Comparison of ENCODE assay signal across 4 cellular contexts in genomic region chr4:2579910-2580309, GRCh38.
TF ChIP-seq lines count a peak whose summit lies in the region.

No MANE protein-coding gene starts in this region.

TF ChIP-seq in SK-N-SH treated with all-trans-retinoic acid at 6 μM for 48 hours, 23 proteins besides CTCF, POLR2A, EP300 and RAD21:
- TF ChIP-seq ZNF8 (CRISPR knock-in tag; IDR thresholded peaks at IDR 0.05) = peak; percentile 41; the same call in 1 of the 2 replicates
- no peak for TF ChIP-seq RARB (CRISPR knock-in tag; IDR thresholded peaks at IDR 0.05)

TF ChIP-seq in SK-N-SH, 30 proteins besides CTCF, POLR2A, EP300 and RAD21 (continues in another document):
- TF ChIP-seq USF1 (IDR thresholded peaks at IDR 0.05; ENCODE audit: borderline replicate concordance, low read depth) = no peak
- no peak for TF ChIP-seq FOXM1 (IDR thresholded peaks at IDR 0.05; ENCODE audit: low read depth)
- TF ChIP-seq RXRA (IDR thresholded peaks at IDR 0.05; ENCODE audit: borderline replicate concordance, low read depth) = no peak
- TF ChIP-seq MEF2A (IDR thresholded peaks at IDR 0.05; ENCODE audit: borderline replicate concordance, low read depth) = no peak
- TF ChIP-seq PBX3 (IDR thresholded peaks at IDR 0.05) = no peak
- TF ChIP-seq IRF3 (IDR thresholded peaks at IDR 0.05; ENCODE audit: low read depth, low read length) = no peak
- no peak for TF ChIP-seq SIN3A (IDR thresholded peaks at IDR 0.05; ENCODE audit: borderline replicate concordance, low read depth, low read length)
- TF ChIP-seq ELF1 (IDR thresholded peaks at IDR 0.05) = no peak
- TF ChIP-seq RFX5 (IDR thresholded peaks at IDR 0.05; ENCODE audit: low read length) = no peak
- TF ChIP-seq MAX (IDR thresholded peaks at IDR 0.05; ENCODE audit: low read depth) = no peak
- no peak for TF ChIP-seq REST (IDR thresholded peaks at IDR 0.05; ENCODE audit: low read depth, low read length)

TF ChIP-seq in HEK293, 187 proteins besides CTCF, POLR2A, EP300 and RAD21:
- TF ChIP-seq ZNF280D (tag by site-specific recombination; IDR thresholded peaks at IDR 0.05) = no peak
- TF ChIP-seq ZNF146 (tag by site-specific recombination; IDR thresholded peaks at IDR 0.05) = peak; percentile 86

TF ChIP-seq in K562, 482 proteins besides CTCF, POLR2A, EP300 and RAD21:
- TF ChIP-seq HDAC6 (IDR thresholded peaks at IDR 0.05; ENCODE audit: low read depth, low read length) (no peak), STAT6 (CRISPR knock-in tag; IDR thresholded peaks at IDR 0.05) (no peak), RREB1 (CRISPR knock-in tag; IDR thresholded peaks at IDR 0.05) (no peak), BCOR (IDR thresholded peaks at IDR 0.05) (0 out of 2 replicates have a peak, but pooled peaks have one; percentile 17), RBM25 (IDR thresholded peaks at IDR 0.05; ENCODE audit: low read depth, low read length, severe bottlenecking) (peak; percentile 21), ZNF146 (CRISPR knock-in tag; IDR thresholded peaks at IDR 0.05; ENCODE audit: unreplicated experiment) (peak; percentile 88), XRCC5 (IDR thresholded peaks at IDR 0.05; ENCODE audit: low read depth, low read length) (no peak), UBTF (IDR thresholded peaks at IDR 0.05; ENCODE audit: borderline replicate concordance in 1 of 2, low read depth in 2 of 2, low read length in 2 of 2) (no peak), ZNF589 (CRISPR knock-in tag; IDR thresholded peaks at IDR 0.05; ENCODE audit: low read depth) (no peak), ZNF561 (CRISPR knock-in tag; conservative IDR thresholded peaks at IDR 0.05) (no peak), ZNF280A (IDR thresholded peaks at IDR 0.05; ENCODE audit: low read depth, partially characterized antibody) (no peak), ZNF347 (CRISPR knock-in tag; IDR thresholded peaks at IDR 0.05; ENCODE audit: low read depth) (no peak), FOXJ2 (tag; IDR thresholded peaks at IDR 0.05) (no peak), KAT8 (IDR thresholded peaks at IDR 0.05; ENCODE audit: low read depth) (no peak), SREBF1 (IDR thresholded peaks at IDR 0.05; ENCODE audit: borderline replicate concordance, low read depth, low read length) (no peak), TCF7L2 (IDR thresholded peaks at IDR 0.05; ENCODE audit: low read depth, low read length) (no peak), BRF2 (IDR thresholded peaks at IDR 0.05; ENCODE audit: borderline replicate concordance, insufficient read depth, insufficient read length) (no peak), ZNF77 (CRISPR knock-in tag; IDR thresholded peaks at IDR 0.05) (no peak), SNRNP70 (optimal IDR thresholded peaks at IDR 0.05; ENCODE audit: low read depth, low read length) (no peak), E4F1 (CRISPR knock-in tag; IDR thresholded peaks at IDR 0.05; ENCODE audit: borderline replicate concordance) (no peak), TAF9B (IDR thresholded peaks at IDR 0.05; ENCODE audit: partially characterized antibody) (no peak), ZKSCAN1 (IDR thresholded peaks at IDR 0.05; ENCODE audit: low read depth, low read length) (no peak), AFF4 (CRISPR knock-in tag; IDR thresholded peaks at IDR 0.05) (no peak), ZKSCAN3 (CRISPR knock-in tag; IDR thresholded peaks at IDR 0.05) (no peak), WHSC1 (IDR thresholded peaks at IDR 0.05; ENCODE audit: low read length) (no peak), MTF1 (CRISPR knock-in tag; IDR thresholded peaks at IDR 0.05; ENCODE audit: borderline replicate concordance) (no peak), NR2F6 (CRISPR knock-in tag; IDR thresholded peaks at IDR 0.05) (no peak)
